In genomic region chr1:151518936-151519335, GRCh38 we compare ENCODE assay signal across 22 cellular contexts. TPM values are rescaled to one million over a fixed set of nuclear protein-coding genes. Genes with fewer than 3 reads are reported as not detected.
DNase-seq lines count a peak whose midpoint lies in the region; ATAC-seq and TF ChIP-seq lines count a peak whose summit lies in the region.
"Had no signal": no experiment of that assay in that cellular context is flagged by ENCODE, and none has a peak within 500 bp of the region (broad histone marks: within the 10 kb centered on the region; RNA-seq: fewer than 3 reads in every experiment).

No MANE protein-coding gene starts in this region.

- BruUV-seq in Caco-2 (replicated peaks; lab: Mats Ljungman, UMichigan), result no TSS peak

- intact Hi-C loops in Caco-2 (cut with micrococcal nuclease; ENCODE audit: unreplicated experiment), result no loop called here

- H3K4ac ChIP-seq in mesendoderm (ENCODE audit: low read depth, low read length) (no peak overlapping the region), trophoblast cell (ENCODE audit: low read depth, low read length) (peak overlapping the region; percentile 22)

- WGBS in mesendoderm (ENCODE audit: extremely low coverage, insufficient coverage, low lambda C conversion rate), result no CpG with 5 or more reads among the region's 15 CpGs
- WGBS in trophoblast cell (ENCODE audit: extremely low coverage, insufficient coverage, insufficient read length), result no CpG with 5 or more reads among the region's 15 CpGs

- H4K12ac ChIP-seq in trophoblast cell (ENCODE audit: low read depth, low read length), result no peak overlapping the region

- H3K4me1 Mint-ChIP-seq in Caco-2 (ENCODE audit: low read depth, unreplicated experiment) (peaks cover 32% of the 10 kb centered on the region), chondrocyte (ENCODE audit: low read depth) (peaks cover 5% of the 10 kb centered on the region)
- H3K4me1 Mint-ChIP-seq in activated T-cell treated with anti-CD3 and anti-CD28 coated beads, Interleukin-2, amount 50 U/mL, for 4 hours (ENCODE audit: low read depth), result peaks cover 2% of the 10 kb centered on the region
- H3K4me1 Mint-ChIP-seq: CD14-positive monocyte had no signal

- H3K9ac ChIP-seq in mesendoderm (ENCODE audit: low read length), result no peak overlapping the region
- no peak overlapping the region for H3K9ac ChIP-seq in trophoblast cell (ENCODE audit: low read length)
- H3K9ac ChIP-seq: BLaER1 treated with 17β-estradiol and CSF1 and Interleukin-3, amounts not matched to agents 10 nM and 100 nM; GM23248 had no signal

- H3K79me2 ChIP-seq in mesendoderm (ENCODE audit: control insufficient read depth, insufficient read depth, low read length) (no peaks in the 10 kb centered on the region), trophoblast cell (ENCODE audit: control insufficient read depth, insufficient read depth, low read length, poor library complexity) (peaks cover 10% of the 10 kb centered on the region)

- H3K14ac ChIP-seq in trophoblast cell (ENCODE audit: low read length), result no peak overlapping the region

- H3K18ac ChIP-seq in mesendoderm (ENCODE audit: low read length) (no peak overlapping the region), trophoblast cell (ENCODE audit: low read length) (peak overlapping the region; percentile 48)

- H2BK120ac ChIP-seq in mesendoderm (ENCODE audit: low read depth, low read length) (no peak overlapping the region), trophoblast cell (ENCODE audit: insufficient read depth, low read length, poor library complexity) (peak overlapping the region; percentile 21)

- H4K91ac ChIP-seq in trophoblast cell (ENCODE audit: low read depth, low read length), result peak overlapping the region; percentile 26

- no peak overlapping the region for H2AFZ ChIP-seq in trophoblast cell (ENCODE audit: insufficient read depth, low read length, poor library complexity)
- H2AFZ ChIP-seq: GM23248 had no signal

- H3K9me3 ChIP-seq in Caco-2 (no peaks in the 10 kb centered on the region), trophoblast cell (ENCODE audit: insufficient read depth, low read depth, low read length) (no peaks in the 10 kb centered on the region)
- H3K9me3 ChIP-seq: A549; BE2C; BLaER1 treated with 17β-estradiol and CSF1 and Interleukin-3, amounts not matched to agents 10 nM and 100 nM had no signal

- H3K79me1 ChIP-seq in mesendoderm (ENCODE audit: low read length), result peaks cover 2% of the 10 kb centered on the region
- H3K79me1 ChIP-seq in trophoblast cell (ENCODE audit: low read length), result peaks cover 21% of the 10 kb centered on the region

- no peak overlapping the region for H3K4me3 ChIP-seq in Caco-2 (ENCODE audit: low read depth, low read length)
- H3K4me3 ChIP-seq in mesendoderm (ENCODE audit: low read length), result no peak overlapping the region
- no peak overlapping the region for H3K4me3 ChIP-seq in trophoblast cell (ENCODE audit: low read depth, low read length)
- H3K4me3 ChIP-seq: A549; BLaER1 treated with 17β-estradiol and CSF1 and Interleukin-3, amounts not matched to agents 10 nM and 100 nM; GM23248 had no signal

- no peak overlapping the region for H4K5ac ChIP-seq in mesendoderm (ENCODE audit: low read length)

- TF ChIP-seq CTCF in Caco-2 (IDR thresholded peaks at IDR 0.05; ENCODE audit: insufficient read depth in 1 of 2, low read depth in 1 of 2, low read length in 1 of 2, severe bottlenecking in 1 of 2, unreplicated experiment in 1 of 2), result no peak
- TF ChIP-seq CTCF in chondrocyte (IDR thresholded peaks at IDR 0.05), result no peak
- no peak for TF ChIP-seq CTCF in GM13976 (IDR thresholded peaks at IDR 0.05; ENCODE audit: borderline replicate concordance, control extremely low read depth, extremely low read depth, insufficient read depth, missing control alignments)

- H3K27ac ChIP-seq in mesendoderm (ENCODE audit: low read depth, low read length) (peak overlapping the region; percentile 22), trophoblast cell (ENCODE audit: low read depth, low read length) (no peak overlapping the region)
- H3K27ac ChIP-seq: 22Rv1; A549; BLaER1 treated with 17β-estradiol and CSF1 and Interleukin-3, amounts not matched to agents 10 nM and 100 nM; GM23248 had no signal

- POLR2A ChIA-PET in Caco-2 (lab: Charles Lee), result no interaction called here

- H2BK12ac ChIP-seq in trophoblast cell (ENCODE audit: low read length), result peak overlapping the region; percentile 83

- H3K27me3 Mint-ChIP-seq in Caco-2 (ENCODE audit: insufficient read depth, unreplicated experiment) (no peaks in the 10 kb centered on the region), chondrocyte (ENCODE audit: low read depth) (no peaks in the 10 kb centered on the region)
- no peaks in the 10 kb centered on the region for H3K27me3 Mint-ChIP-seq in activated T-cell treated with anti-CD3 and anti-CD28 coated beads, Interleukin-2, amount 50 U/mL, for 4 hours (ENCODE audit: low read depth)
- H3K27me3 Mint-ChIP-seq: CD4-positive, alpha-beta T cell had no signal

- H3K4me1 ChIP-seq in Caco-2 (peaks cover 45% of the 10 kb centered on the region), mesendoderm (ENCODE audit: control insufficient read depth, low read depth, low read length) (peaks cover 7% of the 10 kb centered on the region), trophoblast cell (ENCODE audit: control insufficient read depth in 1 of 2, insufficient read depth in 2 of 2, low read length in 2 of 2) (peaks cover 19 to 26% of the 10 kb centered on the region in 2 experiments)

- no peak overlapping the region for H3K56ac ChIP-seq in mesendoderm (ENCODE audit: low read length)

- no peak overlapping the region for H3K4me3 Mint-ChIP-seq in Caco-2 (ENCODE audit: unreplicated experiment)
- no peak overlapping the region for H3K4me3 Mint-ChIP-seq in chondrocyte (ENCODE audit: unreplicated experiment)
- no peak overlapping the region for H3K4me3 Mint-ChIP-seq in activated T-cell treated with anti-CD3 and anti-CD28 coated beads, Interleukin-2, amount 50 U/mL, for 4 hours
- H3K4me3 Mint-ChIP-seq: CD14-positive monocyte; CD4-positive, alpha-beta T cell; H9; HFFc6 had no signal

- DNase-seq in Caco-2, result no peak
- DNase-seq in chondrocyte (ENCODE audit: low spot score), result peak; percentile 79
- no peak for DNase-seq in mesendoderm
- no peak for DNase-seq in trophoblast cell
- DNase-seq in activated T-cell treated with anti-CD3 and anti-CD28 coated beads, Interleukin-2, amount 50 U/mL, for 4 hours, result no peak
- DNase-seq in GM13976 (ENCODE audit: low spot score), result no peak
- no peak for DNase-seq in MV-4-11 (lab: John Stamatoyannopoulos, UW)
- DNase-seq: ACHN; AML-193; BE2C; CD4-positive, alpha-beta T cell; CD8-positive, alpha-beta memory T cell; DMS153; DND-41; GM23248; H9; HFFc6 had no signal

- H4K8ac ChIP-seq in mesendoderm (ENCODE audit: low read depth, low read length) (no peak overlapping the region), trophoblast cell (ENCODE audit: low read depth, low read length) (no peak overlapping the region)

- H2BK5ac ChIP-seq in mesendoderm (ENCODE audit: low read length) (no peak overlapping the region), trophoblast cell (ENCODE audit: low read depth, low read length, poor library complexity) (no peak overlapping the region)

- H3K23ac ChIP-seq in mesendoderm (ENCODE audit: low read length), result no peak overlapping the region
- no peak overlapping the region for H3K23ac ChIP-seq in trophoblast cell (ENCODE audit: low read length)

- H3K36me3 ChIP-seq in Caco-2 (ENCODE audit: control insufficient read depth, insufficient read depth, low read length), result peaks cover 8% of the 10 kb centered on the region
- no peaks in the 10 kb centered on the region for H3K36me3 ChIP-seq in mesendoderm (ENCODE audit: control insufficient read depth, insufficient read depth, low read length)
- peaks cover 20 to 25% of the 10 kb centered on the region in 2 experiments for H3K36me3 ChIP-seq in trophoblast cell (ENCODE audit: control insufficient read depth in 1 of 2, insufficient read depth in 2 of 2, low read length in 2 of 2)
- H3K36me3 ChIP-seq: BE2C had no signal

- H2AK5ac ChIP-seq in mesendoderm (ENCODE audit: low read length) (no peak overlapping the region), trophoblast cell (ENCODE audit: low read length) (peak overlapping the region; percentile 77)

- H3K4me2 ChIP-seq in mesendoderm (ENCODE audit: low read length) (no peak overlapping the region), trophoblast cell (ENCODE audit: low read length) (no peak overlapping the region)
- H3K4me2 ChIP-seq: A549; BLaER1 treated with 17β-estradiol and CSF1 and Interleukin-3, amounts not matched to agents 10 nM and 100 nM had no signal

- in situ Hi-C loops in GM13976 (cut with MboI; ENCODE audit: low sequenced_read_pairs, unreplicated experiment), result no loop called here

- CTCF ChIA-PET in Caco-2 (lab: Charles Lee), result no interaction called here

- H2BK15ac ChIP-seq in mesendoderm (replicated peaks; ENCODE audit: low read depth), result no peak overlapping the region

- peak overlapping the region; percentile 35 for H3K27ac Mint-ChIP-seq in Caco-2 (ENCODE audit: unreplicated experiment)
- H3K27ac Mint-ChIP-seq in chondrocyte (ENCODE audit: unreplicated experiment), result no peak overlapping the region
- H3K27ac Mint-ChIP-seq: CD14-positive monocyte; CD4-positive, alpha-beta T cell; HFFc6 had no signal

- ATAC-seq in HG03439 (IDR thresholded peaks at IDR 0.05; ENCODE audit: unreplicated experiment), result no peak
- no peak for ATAC-seq in activated T-cell treated with anti-CD3 and anti-CD28 coated beads, Interleukin-2, amount 50 U/mL, for 4 hours
- ATAC-seq: A549 had no signal

- H3K9me3 Mint-ChIP-seq in Caco-2 (ENCODE audit: unreplicated experiment), result no peaks in the 10 kb centered on the region
- no peaks in the 10 kb centered on the region for H3K9me3 Mint-ChIP-seq in chondrocyte (ENCODE audit: low read depth)
- no peaks in the 10 kb centered on the region for H3K9me3 Mint-ChIP-seq in activated T-cell treated with anti-CD3 and anti-CD28 coated beads, Interleukin-2, amount 50 U/mL, for 4 hours
- H3K9me3 Mint-ChIP-seq: CD14-positive monocyte; CD4-positive, alpha-beta T cell; CD8-positive, alpha-beta memory T cell; H9; HFFc6 had no signal

- H3K36me3 Mint-ChIP-seq in Caco-2 (ENCODE audit: insufficient read depth, unreplicated experiment), result peaks cover 98% of the 10 kb centered on the region
- H3K36me3 Mint-ChIP-seq in chondrocyte (ENCODE audit: low read depth), result no peaks in the 10 kb centered on the region
- no peaks in the 10 kb centered on the region for H3K36me3 Mint-ChIP-seq in activated T-cell treated with anti-CD3 and anti-CD28 coated beads, Interleukin-2, amount 50 U/mL, for 4 hours (ENCODE audit: insufficient read depth)
- H3K36me3 Mint-ChIP-seq: CD14-positive monocyte; CD8-positive, alpha-beta memory T cell had no signal

- no peaks in the 10 kb centered on the region for H3K27me3 ChIP-seq in Caco-2 (replicated peaks; ENCODE audit: control insufficient read depth, insufficient read depth, low read length)
- H3K27me3 ChIP-seq in mesendoderm (ENCODE audit: insufficient read depth, low read length, poor library complexity), result no peaks in the 10 kb centered on the region
- no peaks in the 10 kb centered on the region for H3K27me3 ChIP-seq in trophoblast cell (ENCODE audit: insufficient read depth, low read length)
- H3K27me3 ChIP-seq: BE2C; BLaER1 treated with 17β-estradiol and CSF1 and Interleukin-3, amounts not matched to agents 10 nM and 100 nM had no signal

RNA-seq across cellular contexts. Expression of gene CGN, which starts 7.7 kb away (rescaled TPM):
- total RNA-seq in Caco-2 (2022) (147 TPM in 2 replicates), chondrocyte (0.95 to 1.2 TPM (median 1.0 TPM) in 3 replicates)
- 26.5 TPM for polyA plus RNA-seq in mesendoderm (2013, experiment 1 of 2)
- 26.5 TPM for polyA plus RNA-seq in mesendoderm (2013, experiment 2 of 2)
- polyA plus RNA-seq in trophoblast cell (2013), result 22.2 and 24.0 TPM in 2 replicates
- 1 to 10 TPM in 1 of 3 donors, under 1 TPM in 2; 0.68 to 1.0 (median 0.94) TPM for total RNA-seq in activated T-cell treated with anti-CD3 and anti-CD28 coated beads, Interleukin-2, amount 50 U/mL, for 4 hours
- total RNA-seq: GM23248 had no signal
- polyA plus RNA-seq: CD14-positive monocyte, GM23248 had no signal

RNA-seq across cellular contexts. Expression of gene TUFT1, which starts 21.2 kb away (rescaled TPM):
- total RNA-seq in Caco-2 (2022) (34.9 and 36.6 TPM in 2 replicates), chondrocyte (15.2 to 33.0 TPM (median 30.5 TPM) in 3 replicates)
- polyA plus RNA-seq in mesendoderm (2013, experiment 1 of 2), result 16.9 TPM
- 17.1 TPM for polyA plus RNA-seq in mesendoderm (2013, experiment 2 of 2)
- polyA plus RNA-seq in trophoblast cell (2013), result 45.0 and 47.3 TPM in 2 replicates
- 1 to 10 TPM; 1.2 to 4.0 (median 2.2) TPM for total RNA-seq in activated T-cell treated with anti-CD3 and anti-CD28 coated beads, Interleukin-2, amount 50 U/mL, for 4 hours

RNA-seq across cellular contexts. Expression of gene POGZ, which starts 59.6 kb away (rescaled TPM):
- total RNA-seq in Caco-2 (2022), result 80.0 and 83.0 TPM in 2 replicates
- 61.7 to 79.7 TPM (median 65.0 TPM) in 3 replicates for total RNA-seq in chondrocyte
- 43.2 TPM for polyA plus RNA-seq in mesendoderm (2013, experiment 1 of 2)
- polyA plus RNA-seq in mesendoderm (2013, experiment 2 of 2), result 38.6 TPM
- polyA plus RNA-seq in trophoblast cell (2013), result 40.5 and 43.4 TPM in 2 replicates
- 10 to 100 TPM; 48.8 to 51.2 (median 49.5) TPM for total RNA-seq in activated T-cell treated with anti-CD3 and anti-CD28 coated beads, Interleukin-2, amount 50 U/mL, for 4 hours

Comparison
In these comparisons a context has a peak if more than half of its experiments do, and no peak if none do; other contexts are left out.
1. RNA of gene CGN, which starts 7.7 kb away (total RNA-seq): 147 TPM in Caco-2; 0.95 to 1.2 TPM in chondrocyte and 0.68 to 1.0 TPM in activated T-cell treated with anti-CD3 and anti-CD28 coated beads, Interleukin-2, amount 50 U/mL, for 4 hours; every median in the first group is over 10 times any median in the second.